Comparison of ENCODE assay signal across 16 cellular contexts in the genomic region with DNA sequence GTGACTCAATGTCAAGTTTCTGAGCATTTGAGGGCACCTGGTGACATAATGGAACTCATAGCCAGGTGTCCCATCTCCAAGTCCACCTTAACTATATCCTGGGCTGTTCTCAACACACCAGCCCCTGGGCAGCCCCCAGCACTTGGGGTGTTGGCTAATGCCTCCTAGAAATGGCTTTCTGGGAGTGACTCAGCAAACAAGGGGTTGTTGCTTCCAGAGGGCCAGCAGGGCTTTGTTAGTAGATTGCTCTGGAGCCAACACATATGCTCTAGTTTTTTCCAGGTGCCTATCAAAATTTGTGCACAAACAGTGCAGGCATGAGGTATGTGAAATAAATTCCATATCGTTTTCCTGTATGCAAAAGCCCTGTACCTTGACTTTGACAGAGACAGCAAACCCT.
DNase-seq lines count a peak whose midpoint lies in the region; ATAC-seq and TF ChIP-seq lines count a peak whose summit lies in the region.
"Had no signal": no experiment of that assay in that cellular context is flagged by ENCODE, and none has a peak within 500 bp of the region (broad histone marks: within the 10 kb centered on the region; RNA-seq: fewer than 3 reads in every experiment).

No MANE protein-coding gene starts in this region.

- H3K4ac ChIP-seq in IMR-90 (ENCODE audit: low read depth, low read length) (no peak overlapping the region), mesendoderm (ENCODE audit: low read depth, low read length) (peak overlapping the region; percentile 22)

- H3K4me3 Mint-ChIP-seq in chondrocyte (ENCODE audit: unreplicated experiment) = no peak overlapping the region
- H3K4me3 Mint-ChIP-seq: CD4-positive, alpha-beta memory T cell; H9 had no signal

- H3K27me3 ChIP-seq in GM23248 (replicated peaks; ENCODE audit: insufficient read depth) (no peaks in the 10 kb centered on the region), IMR-90 (ENCODE audit: control insufficient read depth, insufficient read depth, low read length) (no peaks in the 10 kb centered on the region; the same call in 1 of the 2 replicates), mesendoderm (ENCODE audit: insufficient read depth, low read length, poor library complexity) (no peaks in the 10 kb centered on the region), body of pancreas (no peaks in the 10 kb centered on the region)

- BruUV-seq in IMR-90 (replicated peaks; lab: Mats Ljungman, UMichigan) = no TSS peak

- no peaks in the 10 kb centered on the region for H3K36me3 ChIP-seq in GM23248 (ENCODE audit: low read depth)
- H3K36me3 ChIP-seq in IMR-90 (ENCODE audit: control insufficient read depth, insufficient read depth, low read length) = no peaks in the 10 kb centered on the region
- no peaks in the 10 kb centered on the region for H3K36me3 ChIP-seq in mesendoderm (ENCODE audit: control insufficient read depth, insufficient read depth, low read length)
- H3K36me3 ChIP-seq in body of pancreas (replicated peaks in 1 of 2; ENCODE audit: insufficient read depth in 1 of 2, low read depth in 2 of 2) = no peaks in the 10 kb centered on the region
- H3K36me3 ChIP-seq: BE2C had no signal

- H3K27ac ChIP-seq in GM23248 (no peak overlapping the region), IMR-90 (ENCODE audit: insufficient read depth, low read length) (no peak overlapping the region), mesendoderm (ENCODE audit: low read depth, low read length) (no peak overlapping the region), body of pancreas (no peak overlapping the region)
- H3K27ac ChIP-seq: C4-2B had no signal

- CTCF ChIA-PET in IMR-90 (lab: Yijun Ruan, JAX) = interaction anchor here (1.5 kb wide), 1 partner anchor 9 kb away, joined by 3 read pairs; no protein-coding TSS in a partner anchor

- no peaks in the 10 kb centered on the region for H3K36me3 Mint-ChIP-seq in chondrocyte (ENCODE audit: low read depth)
- H3K36me3 Mint-ChIP-seq: CD4-positive, alpha-beta memory T cell had no signal

- H2BK15ac ChIP-seq in IMR-90 (ENCODE audit: low read depth, low read length) (no peak overlapping the region), mesendoderm (replicated peaks; ENCODE audit: low read depth) (no peak overlapping the region)

- H3K9me1 ChIP-seq in IMR-90 (ENCODE audit: insufficient read depth, low read length) = no peaks in the 10 kb centered on the region

- no peaks in the 10 kb centered on the region for H3K27me3 Mint-ChIP-seq in chondrocyte (ENCODE audit: low read depth)

- ATAC-seq in IMR-90 (ENCODE audit: low read depth) = no peak
- no peak for ATAC-seq in body of pancreas

- TF ChIP-seq CTCF in IMR-90 (conservative IDR thresholded peaks at IDR 0.05; ENCODE audit: low read depth, low read length) (no peak), chondrocyte (IDR thresholded peaks at IDR 0.05) (no peak), body of pancreas (IDR thresholded peaks at IDR 0.05) (no peak)

- H3K56ac ChIP-seq in IMR-90 (ENCODE audit: extremely low read depth, insufficient read depth, low read length) (no peak overlapping the region), mesendoderm (ENCODE audit: low read length) (no peak overlapping the region)

- no peak overlapping the region for H3K18ac ChIP-seq in IMR-90 (ENCODE audit: low read depth, low read length)
- peak overlapping the region; percentile 19 for H3K18ac ChIP-seq in mesendoderm (ENCODE audit: low read length)

- H3K9me2 ChIP-seq in GM23248 (ENCODE audit: insufficient read depth) = no peaks in the 10 kb centered on the region

- TF ChIP-seq RAD21 in IMR-90 (IDR thresholded peaks at IDR 0.05; ENCODE audit: low read length) = no peak

- dilution Hi-C loops in IMR-90 (cut with HindIII; ENCODE audit: low sequenced_read_pairs, unreplicated experiment) = no loop called here

- H3K9me3 Mint-ChIP-seq in chondrocyte (ENCODE audit: low read depth) = no peaks in the 10 kb centered on the region
- H3K9me3 Mint-ChIP-seq: H9 had no signal

- H3K9ac ChIP-seq in GM23248 (no peak overlapping the region), IMR-90 (ENCODE audit: low read depth, low read length) (no peak overlapping the region), mesendoderm (ENCODE audit: low read length) (no peak overlapping the region)

- H3K4me1 ChIP-seq in GM23248 (ENCODE audit: insufficient read depth) = peaks cover 25% of the 10 kb centered on the region
- H3K4me1 ChIP-seq in IMR-90 (ENCODE audit: control insufficient read depth, insufficient read depth, low read length) = peaks cover 2% of the 10 kb centered on the region; the same call in 1 of the 2 replicates
- peaks cover 8% of the 10 kb centered on the region for H3K4me1 ChIP-seq in mesendoderm (ENCODE audit: control insufficient read depth, low read depth, low read length)
- H3K4me1 ChIP-seq in body of pancreas = no peaks in the 10 kb centered on the region
- H3K4me1 ChIP-seq: BE2C had no signal

- H4K20me1 ChIP-seq in GM23248 (ENCODE audit: insufficient read depth) (no peaks in the 10 kb centered on the region), IMR-90 (ENCODE audit: insufficient read depth, low read length) (no peaks in the 10 kb centered on the region)

- no peak overlapping the region for H2BK120ac ChIP-seq in IMR-90 (ENCODE audit: low read depth, low read length)
- no peak overlapping the region for H2BK120ac ChIP-seq in mesendoderm (ENCODE audit: low read depth, low read length)

- H2BK20ac ChIP-seq in IMR-90 (ENCODE audit: low read depth, low read length) = no peak overlapping the region

- H2BK5ac ChIP-seq in IMR-90 (ENCODE audit: low read depth, low read length, poor library complexity, severe bottlenecking) (no peak overlapping the region), mesendoderm (ENCODE audit: low read length) (no peak overlapping the region)

- peak; percentile 9 for DNase-seq in GM23248
- DNase-seq in IMR-90 = no peak
- no peak for DNase-seq in chondrocyte (ENCODE audit: low spot score)
- no peak for DNase-seq in mesendoderm
- no peak for DNase-seq in posterior vena cava (ENCODE audit: low spot score)
- no peak for DNase-seq in activated CD4-positive, alpha-beta T cell treated with anti-CD3 and anti-CD28 coated beads for 48 hours
- DNase-seq in body of pancreas = no peak
- no peak for DNase-seq in medulla oblongata (ENCODE audit: extremely low spot score)
- DNase-seq: BE2C; CD4-positive, alpha-beta memory T cell; DND-41; GF-D8; GOT3; H9; KBM-7 had no signal

- no peak overlapping the region for H4K91ac ChIP-seq in IMR-90 (ENCODE audit: insufficient read depth, low read depth, low read length)

- 64 to 67% methylated on average over 1 of the region's 1 CpG for WGBS in GM23248 (ENCODE audit: low coverage in 1 of 2, low lambda C conversion rate in 2 of 2, missing lambda C conversion rate in 2 of 2), 2 experiments
- no CpG with 5 or more reads among the region's 1 CpG for WGBS in IMR-90 (ENCODE audit: extremely low coverage in 2 of 2, insufficient read length in 1 of 2), 2 experiments
- WGBS in mesendoderm (ENCODE audit: extremely low coverage, insufficient coverage, low lambda C conversion rate) = no CpG with 5 or more reads among the region's 1 CpG
- 12 to 28% methylated on average over 1 of the region's 1 CpG for WGBS in body of pancreas, 2 donors

- in situ Hi-C loops in GM23248 (cut with MboI) (loop anchor here (25.0 kb wide), 2 partner anchors 1486 to 1886 kb away; a partner anchor contains a TSS), IMR-90 (cut with MboI; ENCODE audit: low sequenced_read_pairs) (no loop called here)

- H3K4me3 ChIP-seq in GM23248 (no peak overlapping the region), IMR-90 (ENCODE audit: insufficient read depth, low read depth, low read length) (no peak overlapping the region), mesendoderm (ENCODE audit: low read length) (no peak overlapping the region), body of pancreas (no peak overlapping the region)

- H3F3A ChIP-seq in GM23248 (ENCODE audit: insufficient read depth) = peaks cover 24% of the 10 kb centered on the region

- H3K79me1 ChIP-seq in IMR-90 (ENCODE audit: low read depth in 1 of 2, low read length in 2 of 2) (no peaks in the 10 kb centered on the region), mesendoderm (ENCODE audit: low read length) (no peaks in the 10 kb centered on the region)

- H2AFZ ChIP-seq in GM23248 (no peak overlapping the region), IMR-90 (replicated peaks; ENCODE audit: low read length, poor library complexity) (no peak overlapping the region)

- intact Hi-C loops in IMR-90 (cut with micrococcal nuclease) (no loop called here), posterior vena cava (cut with DNase I) (no loop called here), body of pancreas (cut with DNase I) (no loop called here)

- TF ChIP-seq POLR2A in IMR-90 (IDR thresholded peaks at IDR 0.05; ENCODE audit: low read depth, low read length) (no peak), body of pancreas (IDR thresholded peaks at IDR 0.05) (no peak)

- POLR2A ChIA-PET in IMR-90 (lab: Charles Lee; ENCODE audit: unreplicated experiment) = no interaction called here

- peaks cover 48% of the 10 kb centered on the region for H3K4me1 Mint-ChIP-seq in chondrocyte (ENCODE audit: low read depth)
- H3K4me1 Mint-ChIP-seq: CD4-positive, alpha-beta memory T cell had no signal

- no peaks in the 10 kb centered on the region for H3K9me3 ChIP-seq in GM23248 (ENCODE audit: low read depth)
- H3K9me3 ChIP-seq in IMR-90 (ENCODE audit: control insufficient read depth, insufficient read depth, low read length) = no peaks in the 10 kb centered on the region
- no peaks in the 10 kb centered on the region for H3K9me3 ChIP-seq in body of pancreas
- H3K9me3 ChIP-seq: BE2C had no signal

- H4K5ac ChIP-seq in IMR-90 (ENCODE audit: low read depth, low read length) (no peak overlapping the region), mesendoderm (ENCODE audit: low read length) (no peak overlapping the region)

- peak overlapping the region; percentile 45 for H3K27ac Mint-ChIP-seq in chondrocyte (ENCODE audit: unreplicated experiment)
- H3K27ac Mint-ChIP-seq: CD4-positive, alpha-beta memory T cell; H9 had no signal

- H4K8ac ChIP-seq in IMR-90 (ENCODE audit: low read depth in 2 of 2, low read length in 2 of 2) = no peak overlapping the region
- no peak overlapping the region for H4K8ac ChIP-seq in mesendoderm (ENCODE audit: low read depth, low read length)

- peak overlapping the region; percentile 62 for H2AK9ac ChIP-seq in IMR-90 (replicated peaks; ENCODE audit: low read depth, low read length, poor library complexity)

- H2AK5ac ChIP-seq in IMR-90 (ENCODE audit: low read depth, low read length) (no peak overlapping the region), mesendoderm (ENCODE audit: low read length) (no peak overlapping the region)

- H3K4me2 ChIP-seq in GM23248 (ENCODE audit: unreplicated experiment) (no peak overlapping the region), IMR-90 (ENCODE audit: low read depth, low read length) (no peak overlapping the region), mesendoderm (ENCODE audit: low read length) (no peak overlapping the region)

- no peak overlapping the region for H3K23ac ChIP-seq in IMR-90 (ENCODE audit: low read depth, low read length)
- no peak overlapping the region for H3K23ac ChIP-seq in mesendoderm (ENCODE audit: low read length)

- H3K79me2 ChIP-seq in GM23248 (ENCODE audit: insufficient read depth) (no peaks in the 10 kb centered on the region), mesendoderm (ENCODE audit: control insufficient read depth, insufficient read depth, low read length) (no peaks in the 10 kb centered on the region)

- no peak overlapping the region for H3K14ac ChIP-seq in IMR-90 (replicated peaks; ENCODE audit: low read depth, low read length)

TF ChIP-seq in IMR-90, 13 proteins besides CTCF, POLR2A, EP300 and RAD21 (continues in another document):
- TF ChIP-seq MXI1 (IDR thresholded peaks at IDR 0.05; ENCODE audit: borderline replicate concordance, low read depth, low read length) = no peak
